20 cellular contexts compared by ENCODE assay signal in genomic region chr16:17289050-17289449, GRCh38.
"Had no signal": no experiment of that assay in that cellular context is flagged by ENCODE, and none has a peak within 500 bp of the region (broad histone marks: within the 10 kb centered on the region; RNA-seq: fewer than 3 reads in every experiment).

No MANE protein-coding gene starts in this region.

- H3K27ac Mint-ChIP-seq: mesothelial cell of epicardium; stimulated activated effector memory CD8-positive, alpha-beta T cell treated with anti-CD3 and anti-CD28 coated beads, Interleukin-12 subunit alpha, Interleukin-12 subunit beta, amount 100 ng/mL, for 72 hours; stimulated activated naive CD8-positive, alpha-beta T cell treated with anti-CD3 and anti-CD28 coated beads, Interleukin-15, Interleukin-2, amounts not matched to agents 100 ng/mL and 50 ng/mL, for 24 hours had no signal

- H3K4me3 Mint-ChIP-seq: mesothelial cell of epicardium; natural killer cell treated with Interleukin-12 subunit alpha and Interleukin-12 subunit beta and Interleukin-15 and Interleukin-18, amount 100 ng/mL, for 72 hours; neural crest cell; stimulated activated effector memory CD8-positive, alpha-beta T cell treated with anti-CD3 and anti-CD28 coated beads, Interleukin-12 subunit alpha, Interleukin-12 subunit beta, amount 100 ng/mL, for 72 hours; stimulated activated naive CD8-positive, alpha-beta T cell treated with anti-CD3 and anti-CD28 coated beads, Interleukin-15, Interleukin-2, amounts not matched to agents 100 ng/mL and 50 ng/mL, for 24 hours had no signal

- H3K27me3 Mint-ChIP-seq: naive B cell; natural killer cell treated with Interleukin-12 subunit alpha and Interleukin-12 subunit beta and Interleukin-15 and Interleukin-18, amount 100 ng/mL, for 72 hours; stimulated activated naive CD8-positive, alpha-beta T cell treated with anti-CD3 and anti-CD28 coated beads, Interleukin-15, Interleukin-2, amounts not matched to agents 100 ng/mL and 50 ng/mL, for 24 hours had no signal

- ATAC-seq: foreskin keratinocyte; gastroesophageal sphincter; heart left ventricle; left cardiac atrium; left lung; mucosa of descending colon; natural killer cell treated with Interleukin-12 subunit alpha and Interleukin-12 subunit beta and Interleukin-15 and Interleukin-18, amount 100 ng/mL, for 72 hours; stimulated activated effector memory CD8-positive, alpha-beta T cell treated with anti-CD3 and anti-CD28 coated beads, Interleukin-12 subunit alpha, Interleukin-12 subunit beta, amount 100 ng/mL, for 72 hours had no signal

- H3K36me3 Mint-ChIP-seq: mesothelial cell of epicardium had no signal

- DNase-seq: colonic mucosa; dermis blood vessel endothelial cell; effector memory CD4-positive, alpha-beta T cell; foreskin keratinocyte; heart left ventricle; left cardiac atrium; left lung; mesenchymal stem cell; mucosa of descending colon; naive B cell; sigmoid colon; stimulated activated CD4-positive, alpha-beta T cell treated with anti-CD3 and anti-CD28 coated beads, Interleukin-2, amount 100 ng/mL, for 24 hours; stimulated activated CD4-positive, alpha-beta T cell treated with anti-CD3 and anti-CD28 coated beads, Interleukin-4, amount 100 ng/mL, for 24 hours; trophoblast cell had no signal

- H3K9me3 Mint-ChIP-seq: naive B cell; natural killer cell treated with Interleukin-12 subunit alpha and Interleukin-12 subunit beta and Interleukin-15 and Interleukin-18, amount 100 ng/mL, for 72 hours; stimulated activated effector memory CD8-positive, alpha-beta T cell treated with anti-CD3 and anti-CD28 coated beads, Interleukin-12 subunit alpha, Interleukin-12 subunit beta, amount 100 ng/mL, for 72 hours had no signal

- H3K4me1 Mint-ChIP-seq: mesothelial cell of epicardium had no signal
